ENCODE assay signal across 10 cellular contexts in the genomic region with DNA sequence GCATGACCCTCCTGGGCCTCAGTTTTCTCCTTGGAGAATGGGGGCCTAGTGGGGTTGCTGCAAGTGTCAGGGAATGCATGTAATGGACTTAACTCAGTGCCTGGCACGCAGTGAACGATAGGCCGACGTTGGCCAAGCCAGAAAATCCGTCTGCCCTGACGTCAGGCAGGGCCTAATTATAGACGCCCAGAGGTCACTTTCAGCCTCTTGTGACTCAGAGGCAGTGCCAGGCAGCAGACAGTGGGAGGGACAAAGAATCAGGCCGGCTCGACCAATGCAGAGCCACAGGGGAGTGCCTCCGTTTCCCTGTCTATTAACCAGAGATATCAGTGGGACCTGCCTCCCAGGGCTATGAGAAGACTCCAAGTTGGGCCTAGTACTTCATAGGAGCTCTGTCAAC.
DNase-seq lines count a peak whose midpoint lies in the region; ATAC-seq and TF ChIP-seq lines count a peak whose summit lies in the region.
"Had no signal": no experiment of that assay in that cellular context is flagged by ENCODE, and none has a peak within 500 bp of the region (broad histone marks: within the 10 kb centered on the region; RNA-seq: fewer than 3 reads in every experiment).

No MANE protein-coding gene starts in this region.

- no peaks in the 10 kb centered on the region for H3K27me3 ChIP-seq in layer of hippocampus (ENCODE audit: control insufficient read depth, insufficient read depth, low read length)

- no peak overlapping the region for H3K27ac ChIP-seq in HEK293 (ENCODE audit: extremely low read depth, low read depth, low read length)
- H3K27ac ChIP-seq in caudate nucleus (ENCODE audit: low read depth, low read length) = peak overlapping the region; percentile 88
- H3K27ac ChIP-seq in layer of hippocampus (ENCODE audit: low read depth, low read length) = peak overlapping the region; percentile 91
- H3K27ac ChIP-seq: SK-N-MC had no signal

- ATAC-seq in HG03108 (IDR thresholded peaks at IDR 0.05; ENCODE audit: unreplicated experiment) (no peak), HG02610 (IDR thresholded peaks at IDR 0.05; ENCODE audit: unreplicated experiment) (no peak)

- no peaks in the 10 kb centered on the region for H3K9me3 ChIP-seq in HEK293 (ENCODE audit: control insufficient read depth, insufficient read depth, low read depth, low read length)

- H3K4me1 ChIP-seq in HEK293 (ENCODE audit: control insufficient read depth, insufficient read depth, low read length) = no peaks in the 10 kb centered on the region

- TF ChIP-seq CTCF in HEK293 (tag by site-specific recombination; IDR thresholded peaks at IDR 0.05) = no peak

- CTCF ChIA-PET in HEK293 (lab: Yijun Ruan, JAX) = no interaction called here

- H3K36me3 ChIP-seq in HEK293 (ENCODE audit: control insufficient read depth in 2 of 2, insufficient read depth in 1 of 2, low read length in 2 of 2) = no peaks in the 10 kb centered on the region

- DNase-seq in caudate nucleus (lab: John Stamatoyannopoulos, UW) = peak in 56 of 61 donors; percentile 10 to 90 (median 66)
- DNase-seq in smooth muscle cell of the brain vasculature (ENCODE audit: low read depth, low spot score) = peak; percentile 7
- no peak for DNase-seq in stimulated activated CD4-positive, alpha-beta T cell treated with anti-CD3 and anti-CD28 coated beads, Interleukin-1b, Interleukin-23, amount 100 ng/mL, for 48 hours
- DNase-seq in NCI-H524 (lab: John Stamatoyannopoulos, UW) = no peak

- H3K4me3 ChIP-seq in HEK293 (ENCODE audit: low read depth, low read length) = no peak overlapping the region
- H3K4me3 ChIP-seq: SK-N-MC, skin epidermis had no signal

- POLR2A ChIA-PET in HEK293 (lab: Yijun Ruan, JAX) = interaction anchor here (1.1 kb wide), 1 partner anchor 15 kb away, joined by 4 read pairs; no protein-coding TSS in a partner anchor

TF ChIP-seq in HEK293, 187 proteins besides CTCF, POLR2A, EP300 and RAD21:
- TF ChIP-seq ZNF629 (tag by site-specific recombination; IDR thresholded peaks at IDR 0.05) = peak; percentile 57
- TF ChIP-seq GLIS1 (tag by site-specific recombination; IDR thresholded peaks at IDR 0.05) = 0 out of 2 replicates have a peak, but pooled peaks have one; percentile 14
- TF ChIP-seq ZNF473 (tag by site-specific recombination; IDR thresholded peaks at IDR 0.05) = no peak

Comparison
In these comparisons a context has a peak if more than half of its experiments do, and no peak if none do; other contexts are left out.
1. DNase-seq: peak in caudate nucleus (56 of 61) and smooth muscle cell of the brain vasculature (single experiment); none in stimulated activated CD4-positive, alpha-beta T cell treated with anti-CD3 and anti-CD28 coated beads, Interleukin-1b, Interleukin-23, amount 100 ng/mL, for 48 hours (single experiment) and NCI-H524 (0 of 2).